Comparison of ENCODE assay signal across 10 cellular contexts in genomic region chr12:116693259-116694227, GRCh38. TPM values are rescaled to one million over a fixed set of nuclear protein-coding genes. Genes with fewer than 3 reads are reported as not detected.
DNase-seq lines count a peak whose midpoint lies in the region; ATAC-seq and TF ChIP-seq lines count a peak whose summit lies in the region.
"Had no signal": no experiment of that assay in that cellular context is flagged by ENCODE, and none has a peak within 500 bp of the region (broad histone marks: within the 10 kb centered on the region; RNA-seq: fewer than 3 reads in every experiment).

No MANE protein-coding gene starts in this region.

- WGBS in esophagus muscularis mucosa = 21% methylated on average over 32 of the region's 34 CpGs

- peak; percentile 42 for ATAC-seq in GM23338
- ATAC-seq in HG02973 (IDR thresholded peaks at IDR 0.05; ENCODE audit: unreplicated experiment) = no peak

- intact Hi-C loops in esophagus muscularis mucosa (cut with DNase I) = no loop called here

- H2AFZ ChIP-seq in GM23338 = peak overlapping the region; percentile 97

- H3K4me3 Mint-ChIP-seq in GM23338 = peak overlapping the region; percentile 68
- no peak overlapping the region for H3K4me3 Mint-ChIP-seq in progenitor cell of endocrine pancreas (ENCODE audit: low read depth)

- no peaks in the 10 kb centered on the region for H3K36me3 ChIP-seq in GM23338 (ENCODE audit: insufficient read depth)
- no peaks in the 10 kb centered on the region for H3K36me3 ChIP-seq in esophagus muscularis mucosa
- H3K36me3 ChIP-seq: WERI-Rb-1 had no signal

- TF ChIP-seq EP300 in esophagus muscularis mucosa (IDR thresholded peaks at IDR 0.05) = no peak

- H3K27ac Mint-ChIP-seq in GM23338 = no peak overlapping the region
- peak overlapping the region; percentile 31 for H3K27ac Mint-ChIP-seq in progenitor cell of endocrine pancreas

- H3K27me3 Mint-ChIP-seq in GM23338 (ENCODE audit: insufficient read depth, low read depth, poor library complexity) (peaks cover 23% of the 10 kb centered on the region), progenitor cell of endocrine pancreas (peaks cover 38% of the 10 kb centered on the region)

- no peaks in the 10 kb centered on the region for H3F3A ChIP-seq in GM23338 (replicated peaks; ENCODE audit: low read depth)

- H3K27ac ChIP-seq in GM23338 (ENCODE audit: low read depth) (no peak overlapping the region), esophagus muscularis mucosa (replicated peaks in 1 of 4) (no peak overlapping the region)
- H3K27ac ChIP-seq: WERI-Rb-1 had no signal

- TF ChIP-seq POLR2A in esophagus muscularis mucosa (IDR thresholded peaks at IDR 0.05; ENCODE audit: low read depth) = no peak

- no peaks in the 10 kb centered on the region for H4K20me1 ChIP-seq in GM23338 (replicated peaks; ENCODE audit: insufficient read depth)

- H3K4me1 ChIP-seq in GM23338 (ENCODE audit: insufficient read depth) (peaks cover 20% of the 10 kb centered on the region), esophagus muscularis mucosa (peaks cover 13 to 26% (median 17%) of the 10 kb centered on the region in 4 donors)

- H3K4me1 Mint-ChIP-seq in GM23338 = peaks cover 26% of the 10 kb centered on the region
- H3K4me1 Mint-ChIP-seq in progenitor cell of endocrine pancreas (ENCODE audit: low read depth) = peaks cover 38% of the 10 kb centered on the region

- H3K36me3 Mint-ChIP-seq in GM23338 (ENCODE audit: low read depth) = no peaks in the 10 kb centered on the region
- no peaks in the 10 kb centered on the region for H3K36me3 Mint-ChIP-seq in progenitor cell of endocrine pancreas (ENCODE audit: insufficient read depth)

- H3K9me3 Mint-ChIP-seq in GM23338 = peaks cover 4% of the 10 kb centered on the region; the same call in 1 of the 3 replicates
- H3K9me3 Mint-ChIP-seq in progenitor cell of endocrine pancreas (ENCODE audit: low read depth) = no peaks in the 10 kb centered on the region

- no peaks in the 10 kb centered on the region for H3K79me2 ChIP-seq in GM23338 (replicated peaks; ENCODE audit: insufficient read depth)

- TF ChIP-seq CTCF in GM23338 (conservative IDR thresholded peaks at IDR 0.05; ENCODE audit: low read depth in 2 of 2) (peak in 1 of 2 experiments; percentile 20; a peak in 1 of 4 replicates), esophagus muscularis mucosa (IDR thresholded peaks at IDR 0.05) (no peak), progenitor cell of endocrine pancreas (IDR thresholded peaks at IDR 0.05; ENCODE audit: unreplicated experiment) (no peak)

- no peaks in the 10 kb centered on the region for H3K9me2 ChIP-seq in GM23338 (ENCODE audit: insufficient read depth)

- H3K4me2 ChIP-seq in GM23338 = peak overlapping the region; percentile 82

- peak overlapping the region; percentile 59 for H3K4me3 ChIP-seq in GM23338
- H3K4me3 ChIP-seq in esophagus muscularis mucosa = peak overlapping the region; percentile 14 to 39 (median 27)

- H3K27me3 ChIP-seq in GM23338 (ENCODE audit: insufficient read depth) (peaks cover 10% of the 10 kb centered on the region), esophagus muscularis mucosa (peaks cover 0 to 55% (median 14%) of the 10 kb centered on the region in 4 donors)

- peak; percentile 43 for DNase-seq in GM23338 (ENCODE audit: low spot score)
- peak; percentile 91 for DNase-seq in NCI-H69 (lab: John Stamatoyannopoulos, UW)
- no peak for DNase-seq in esophagus muscularis mucosa (ENCODE audit: extremely low spot score)
- no peak for DNase-seq in progenitor cell of endocrine pancreas (ENCODE audit: low spot score, unreplicated experiment)
- DNase-seq in activated CD8-positive, alpha-beta memory T cell treated with anti-CD3 and anti-CD28 coated beads, Interleukin-2, amount 50 U/mL, for 4 hours = no peak
- no peak for DNase-seq in stimulated activated CD4-positive, alpha-beta T cell treated with anti-CD3 and anti-CD28 coated beads, Interleukin-4, amount 100 ng/mL, for 1 hour
- no peak for DNase-seq in RKO (ENCODE audit: low spot score)
- DNase-seq: erythroblast, WERI-Rb-1 had no signal

- H3K9me3 ChIP-seq in esophagus muscularis mucosa = no peaks in the 10 kb centered on the region

TF ChIP-seq in GM23338, 12 proteins besides CTCF, POLR2A, EP300 and RAD21 (continues in another document):
- no peak for TF ChIP-seq STAT1 (IDR thresholded peaks at IDR 0.05; ENCODE audit: unreplicated experiment)
- TF ChIP-seq NANOG (IDR thresholded peaks at IDR 0.05; ENCODE audit: borderline replicate concordance) = no peak
- TF ChIP-seq POLR2AphosphoS5 (IDR thresholded peaks at IDR 0.05; ENCODE audit: low read depth) = no peak
- TF ChIP-seq ZNF331 (CRISPR knock-in tag; IDR thresholded peaks at IDR 0.05; ENCODE audit: low read depth) = no peak
- TF ChIP-seq EZH2phosphoT487 (IDR thresholded peaks at IDR 0.05; ENCODE audit: unreplicated experiment) = no peak
- no peak for TF ChIP-seq EZH2 (IDR thresholded peaks at IDR 0.05; ENCODE audit: low read depth, unreplicated experiment)
- no peak for TF ChIP-seq REST (IDR thresholded peaks at IDR 0.05; ENCODE audit: unreplicated experiment)
- TF ChIP-seq ZNF114 (CRISPR knock-in tag; IDR thresholded peaks at IDR 0.05) = no peak

RNA-seq across cellular contexts. Expression of gene SPRING1, which starts 44.3 kb away (rescaled TPM):
- total RNA-seq in GM23338 (2014; rRNA removed; shearing (Covaris generic)) = 51.3 and 57.1 TPM in 2 replicates
- polyA plus RNA-seq in GM23338 (2016; fragmentation: Nextera tagmentation; extraction: Ambion mirVana) = 6.6 and 8.2 TPM in 2 replicates
- 10 to 100 TPM in 3 of 4 donors, 1 to 10 TPM in 1; 6.2 to 19.2 (median 16.3) TPM for total RNA-seq in esophagus muscularis mucosa
- total RNA-seq in progenitor cell of endocrine pancreas = 63.2 and 64.4 TPM in 2 replicates

RNA-seq across cellular contexts. Expression of gene RNFT2, which starts 44.6 kb away (rescaled TPM):
- total RNA-seq in GM23338 (2014; rRNA removed; shearing (Covaris generic)) = 19.7 and 22.9 TPM in 2 replicates
- polyA plus RNA-seq in GM23338 (2016; fragmentation: Nextera tagmentation; extraction: Ambion mirVana) = 19.3 and 21.5 TPM in 2 replicates
- total RNA-seq in esophagus muscularis mucosa = under 1 TPM; 0.17 to 0.63 (median 0.34) TPM
- total RNA-seq in progenitor cell of endocrine pancreas = 31.6 and 32.1 TPM in 2 replicates

Comparison
In these comparisons a context has a peak if more than half of its experiments do, and no peak if none do; other contexts are left out.
1. DNase-seq: peak in GM23338 (single experiment) and NCI-H69 (single experiment); none in esophagus muscularis mucosa (single experiment), progenitor cell of endocrine pancreas (single experiment), activated CD8-positive, alpha-beta memory T cell treated with anti-CD3 and anti-CD28 coated beads, Interleukin-2, amount 50 U/mL, for 4 hours (single experiment), stimulated activated CD4-positive, alpha-beta T cell treated with anti-CD3 and anti-CD28 coated beads, Interleukin-4, amount 100 ng/mL, for 1 hour (single experiment) and RKO (single experiment).
2. RNA of gene RNFT2, which starts 44.6 kb away (total RNA-seq): 31.6 to 32.1 TPM in progenitor cell of endocrine pancreas and 19.7 to 22.9 TPM in GM23338; 0.17 to 0.63 TPM in esophagus muscularis mucosa; every median in the first group is over 10 times any median in the second.